In genomic region chr1:30323352-30323751, GRCh38 we compare ENCODE assay signal across 12 cellular contexts.
DNase-seq lines count a peak whose midpoint lies in the region; ATAC-seq and TF ChIP-seq lines count a peak whose summit lies in the region.
"Had no signal": no experiment of that assay in that cellular context is flagged by ENCODE, and none has a peak within 500 bp of the region (broad histone marks: within the 10 kb centered on the region; RNA-seq: fewer than 3 reads in every experiment).

No MANE protein-coding gene starts in this region.

- H3K4me3 Mint-ChIP-seq in natural killer cell = no peak overlapping the region
- no peak overlapping the region for H3K4me3 Mint-ChIP-seq in natural killer cell treated with Interleukin-12 subunit alpha and Interleukin-12 subunit beta and Interleukin-15 and Interleukin-18, amount 100 ng/mL, for 72 hours
- no peak overlapping the region for H3K4me3 Mint-ChIP-seq in osteocyte (ENCODE audit: unreplicated experiment)
- H3K4me3 Mint-ChIP-seq: CD8-positive, alpha-beta memory T cell had no signal

- H3K27me3 Mint-ChIP-seq in natural killer cell (ENCODE audit: low read depth in 2 of 2) = peaks cover 0 to 3% of the 10 kb centered on the region in 2 donors
- H3K27me3 Mint-ChIP-seq in natural killer cell treated with Interleukin-12 subunit alpha and Interleukin-12 subunit beta and Interleukin-15 and Interleukin-18, amount 100 ng/mL, for 72 hours = peaks cover 0 to 5% of the 10 kb centered on the region in 2 donors
- H3K27me3 Mint-ChIP-seq in osteocyte (ENCODE audit: unreplicated experiment) = no peaks in the 10 kb centered on the region

- no peaks in the 10 kb centered on the region for H3K36me3 Mint-ChIP-seq in natural killer cell
- H3K36me3 Mint-ChIP-seq in natural killer cell treated with Interleukin-12 subunit alpha and Interleukin-12 subunit beta and Interleukin-15 and Interleukin-18, amount 100 ng/mL, for 72 hours = no peaks in the 10 kb centered on the region
- no peaks in the 10 kb centered on the region for H3K36me3 Mint-ChIP-seq in osteocyte (ENCODE audit: unreplicated experiment)
- H3K36me3 Mint-ChIP-seq: CD8-positive, alpha-beta memory T cell had no signal

- H3K27ac ChIP-seq in caudate nucleus (ENCODE audit: low read depth, low read length) = peak overlapping the region; percentile 48
- H3K27ac ChIP-seq: A549 had no signal

- DNase-seq in natural killer cell (peak; percentile 4), caudate nucleus (lab: John Stamatoyannopoulos, UW) (no peak), osteocyte (ENCODE audit: extremely low spot score, unreplicated experiment) (peak; percentile 62), omental fat pad (ENCODE audit: low spot score) (no peak), DMS53 treated with DMSO at 0.1 percent for 48 hours (lab: John Stamatoyannopoulos, UW; ENCODE audit: unreplicated experiment) (no peak)
- no peak for DNase-seq in natural killer cell treated with Interleukin-12 subunit alpha and Interleukin-12 subunit beta and Interleukin-15 and Interleukin-18, amount 100 ng/mL, for 72 hours (ENCODE audit: low spot score)
- DNase-seq: Caco-2; CD8-positive, alpha-beta memory T cell; GF-D8; HCEC 1CT had no signal

- intact Hi-C loops in natural killer cell (cut with micrococcal nuclease) = no loop called here

- H3K9me3 Mint-ChIP-seq in natural killer cell (no peaks in the 10 kb centered on the region), osteocyte (ENCODE audit: unreplicated experiment) (no peaks in the 10 kb centered on the region)
- no peaks in the 10 kb centered on the region for H3K9me3 Mint-ChIP-seq in natural killer cell treated with Interleukin-12 subunit alpha and Interleukin-12 subunit beta and Interleukin-15 and Interleukin-18, amount 100 ng/mL, for 72 hours

- H3K27ac Mint-ChIP-seq in natural killer cell = no peak overlapping the region
- no peak overlapping the region for H3K27ac Mint-ChIP-seq in natural killer cell treated with Interleukin-12 subunit alpha and Interleukin-12 subunit beta and Interleukin-15 and Interleukin-18, amount 100 ng/mL, for 72 hours
- no peak overlapping the region for H3K27ac Mint-ChIP-seq in osteocyte (ENCODE audit: unreplicated experiment)

- ATAC-seq in natural killer cell (no peak), HG02571 (IDR thresholded peaks at IDR 0.05; ENCODE audit: unreplicated experiment) (no peak), omental fat pad (ENCODE audit: low FRiP score) (no peak)
- no peak for ATAC-seq in natural killer cell treated with Interleukin-12 subunit alpha and Interleukin-12 subunit beta and Interleukin-15 and Interleukin-18, amount 100 ng/mL, for 72 hours
- ATAC-seq: A549 had no signal

- H3K4me1 Mint-ChIP-seq in natural killer cell = no peaks in the 10 kb centered on the region
- peaks cover 0 to 3% of the 10 kb centered on the region in 2 donors for H3K4me1 Mint-ChIP-seq in natural killer cell treated with Interleukin-12 subunit alpha and Interleukin-12 subunit beta and Interleukin-15 and Interleukin-18, amount 100 ng/mL, for 72 hours (ENCODE audit: low read depth in 2 of 2)
- no peaks in the 10 kb centered on the region for H3K4me1 Mint-ChIP-seq in osteocyte (ENCODE audit: unreplicated experiment)
- H3K4me1 Mint-ChIP-seq: CD8-positive, alpha-beta memory T cell had no signal

- TF ChIP-seq CTCF in natural killer cell (IDR thresholded peaks at IDR 0.05) (no peak), osteocyte (IDR thresholded peaks at IDR 0.05) (no peak), omental fat pad (IDR thresholded peaks at IDR 0.05) (no peak)

Comparison
In these comparisons a context has a peak if more than half of its experiments do, and no peak if none do; other contexts are left out.
1. DNase-seq: peak in natural killer cell (single experiment) and osteocyte (single experiment); none in natural killer cell treated with Interleukin-12 subunit alpha and Interleukin-12 subunit beta and Interleukin-15 and Interleukin-18, amount 100 ng/mL, for 72 hours (single experiment), caudate nucleus (0 of 61), omental fat pad (single experiment) and DMS53 treated with DMSO at 0.1 percent for 48 hours (single experiment).